1 cellular context compared by ENCODE assay signal in the genomic region with DNA sequence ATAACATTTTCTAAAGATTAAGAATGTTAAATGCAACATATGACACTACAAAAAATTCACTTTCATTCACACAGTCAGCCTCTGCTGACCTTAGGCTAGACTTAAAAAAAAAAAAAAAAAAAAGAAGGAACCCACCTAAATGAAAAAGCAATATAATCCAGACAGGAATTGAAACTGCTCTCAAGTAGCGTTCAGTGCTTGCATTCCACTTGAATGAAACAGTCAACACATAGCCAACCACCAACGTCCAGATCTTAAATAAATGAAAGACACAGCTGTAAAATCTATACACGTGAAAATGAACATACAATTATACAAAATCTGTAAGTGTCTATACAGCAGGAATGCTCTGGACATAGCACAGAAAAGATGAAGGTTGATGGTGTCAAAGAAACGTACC.
TF ChIP-seq lines count a peak whose summit lies in the region.

No MANE protein-coding gene starts in this region.

TF ChIP-seq in SK-N-SH, 30 proteins besides CTCF, POLR2A, EP300 and RAD21 (continued from another document):
- TF ChIP-seq, protein P1, sequence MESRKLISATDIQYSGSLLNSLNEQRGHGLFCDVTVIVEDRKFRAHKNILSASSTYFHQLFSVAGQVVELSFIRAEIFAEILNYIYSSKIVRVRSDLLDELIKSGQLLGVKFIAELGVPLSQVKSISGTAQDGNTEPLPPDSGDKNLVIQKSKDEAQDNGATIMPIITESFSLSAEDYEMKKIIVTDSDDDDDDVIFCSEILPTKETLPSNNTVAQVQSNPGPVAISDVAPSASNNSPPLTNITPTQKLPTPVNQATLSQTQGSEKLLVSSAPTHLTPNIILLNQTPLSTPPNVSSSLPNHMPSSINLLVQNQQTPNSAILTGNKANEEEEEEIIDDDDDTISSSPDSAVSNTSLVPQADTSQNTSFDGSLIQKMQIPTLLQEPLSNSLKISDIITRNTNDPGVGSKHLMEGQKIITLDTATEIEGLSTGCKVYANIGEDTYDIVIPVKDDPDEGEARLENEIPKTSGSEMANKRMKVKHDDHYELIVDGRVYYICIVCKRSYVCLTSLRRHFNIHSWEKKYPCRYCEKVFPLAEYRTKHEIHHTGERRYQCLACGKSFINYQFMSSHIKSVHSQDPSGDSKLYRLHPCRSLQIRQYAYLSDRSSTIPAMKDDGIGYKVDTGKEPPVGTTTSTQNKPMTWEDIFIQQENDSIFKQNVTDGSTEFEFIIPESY (IDR thresholded peaks at IDR 0.05; ENCODE audit: borderline replicate concordance, low read depth), result no peak
- TF ChIP-seq SMC3 (IDR thresholded peaks at IDR 0.05; ENCODE audit: low read depth, low read length) (no peak), YY1 (IDR thresholded peaks at IDR 0.05; ENCODE audit: low read depth) (no peak), GABPA (IDR thresholded peaks at IDR 0.05; ENCODE audit: low read depth) (no peak), EZH2phosphoT487 (IDR thresholded peaks at IDR 0.05; ENCODE audit: borderline replicate concordance, low read depth) (no peak), NRF1 (IDR thresholded peaks at IDR 0.05; ENCODE audit: low read depth, low read length) (no peak), GATA2 (CRISPR knock-in tag; IDR thresholded peaks at IDR 0.05) (no peak), POLR2AphosphoS5 (IDR thresholded peaks at IDR 0.05; ENCODE audit: low read depth, low read length) (no peak), RFX5 (IDR thresholded peaks at IDR 0.05; ENCODE audit: low read length) (no peak), CHD2 (IDR thresholded peaks at IDR 0.05; ENCODE audit: low read length, partially characterized antibody) (no peak), JUND (IDR thresholded peaks at IDR 0.05) (0 out of 2 replicates have a peak, but pooled peaks have one; percentile 6), MXI1 (IDR thresholded peaks at IDR 0.05; ENCODE audit: low read depth, low read length) (no peak), FOXJ3 (CRISPR knock-in tag; IDR thresholded peaks at IDR 0.05) (no peak), TCF12 (IDR thresholded peaks at IDR 0.05) (peak; percentile 29), FOSL2 (IDR thresholded peaks at IDR 0.05; ENCODE audit: borderline replicate concordance, low read depth) (peak; percentile 38; the same call in 1 of the 2 replicates), MEF2A (IDR thresholded peaks at IDR 0.05; ENCODE audit: borderline replicate concordance, low read depth) (no peak), ELF1 (IDR thresholded peaks at IDR 0.05) (no peak)
- TF ChIP-seq, protein P2, sequence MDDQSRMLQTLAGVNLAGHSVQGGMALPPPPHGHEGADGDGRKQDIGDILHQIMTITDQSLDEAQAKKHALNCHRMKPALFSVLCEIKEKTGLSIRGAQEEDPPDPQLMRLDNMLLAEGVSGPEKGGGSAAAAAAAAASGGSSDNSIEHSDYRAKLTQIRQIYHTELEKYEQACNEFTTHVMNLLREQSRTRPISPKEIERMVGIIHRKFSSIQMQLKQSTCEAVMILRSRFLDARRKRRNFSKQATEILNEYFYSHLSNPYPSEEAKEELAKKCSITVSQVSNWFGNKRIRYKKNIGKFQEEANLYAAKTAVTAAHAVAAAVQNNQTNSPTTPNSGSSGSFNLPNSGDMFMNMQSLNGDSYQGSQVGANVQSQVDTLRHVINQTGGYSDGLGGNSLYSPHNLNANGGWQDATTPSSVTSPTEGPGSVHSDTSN (IDR thresholded peaks at IDR 0.05), result no peak
TF ChIP-seq in SK-N-SH: peak in this region for 3.
